Comparison of ENCODE assay signal across 15 cellular contexts in the genomic region with DNA sequence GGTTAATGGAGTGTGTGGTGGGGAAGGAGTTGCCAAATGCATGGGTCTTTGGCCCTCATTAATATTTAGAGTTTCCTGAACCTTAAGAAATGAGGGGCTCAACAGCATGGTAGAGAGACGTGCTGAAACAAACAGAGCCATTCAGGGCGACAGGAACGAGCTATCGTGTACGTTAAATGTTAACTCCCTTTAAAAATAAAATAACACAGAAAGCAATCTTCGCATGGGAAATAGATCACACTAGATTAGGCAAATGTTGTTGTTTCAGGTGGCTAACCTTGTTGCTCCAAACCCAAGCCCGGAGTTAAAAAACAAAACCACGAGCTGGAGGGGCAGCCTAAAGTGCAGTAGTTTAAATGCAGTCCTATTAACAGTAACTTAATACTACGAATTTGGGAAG.
A peak's percentile ranks its signal among the peaks of the same experiment; 100 is the strongest.
DNase-seq lines count a peak whose midpoint lies in the region; ATAC-seq and TF ChIP-seq lines count a peak whose summit lies in the region.
"Had no signal": no experiment of that assay in that cellular context is flagged by ENCODE, and none has a peak within 500 bp of the region (broad histone marks: within the 10 kb centered on the region; RNA-seq: fewer than 3 reads in every experiment).

No MANE protein-coding gene starts in this region.

- no peak for TF ChIP-seq CTCF in nephron progenitor cell (IDR thresholded peaks at IDR 0.05)
- no peak for TF ChIP-seq CTCF in sigmoid colon (IDR thresholded peaks at IDR 0.05)

- WGBS in right cardiac atrium = 85% methylated on average over 9 of the region's 9 CpGs
- WGBS in sigmoid colon, 2 donors = 85 to 87% methylated on average over 9 of the region's 9 CpGs

- H3K27ac ChIP-seq in right cardiac atrium (ENCODE audit: low read length) (peak overlapping the region; percentile 2), sigmoid colon (peak overlapping the region in 3 of 4 donors; percentile 46 to 75 (median 73))
- H3K27ac ChIP-seq: BLaER1 had no signal

- no peaks in the 10 kb centered on the region for H3K36me3 ChIP-seq in sigmoid colon
- H3K36me3 ChIP-seq: BLaER1 had no signal

- H3K4me1 ChIP-seq in right cardiac atrium (ENCODE audit: control insufficient read depth, insufficient read depth, low read length) (peaks cover 8% of the 10 kb centered on the region), sigmoid colon (peaks cover 0 to 63% (median 47%) of the 10 kb centered on the region in 4 donors)

- H3K27me3 ChIP-seq in right cardiac atrium (ENCODE audit: control insufficient read depth, insufficient read depth) (no peaks in the 10 kb centered on the region), sigmoid colon (no peaks in the 10 kb centered on the region)
- H3K27me3 ChIP-seq: BLaER1 had no signal

- H3K4me3 Mint-ChIP-seq in nephron progenitor cell = no peak overlapping the region
- H3K4me3 Mint-ChIP-seq: CD14-positive monocyte; CD4-positive, alpha-beta memory T cell; H9 had no signal

- peaks cover 84% of the 10 kb centered on the region for H3K4me1 Mint-ChIP-seq in nephron progenitor cell

- no peak for TF ChIP-seq EP300 in sigmoid colon (IDR thresholded peaks at IDR 0.05)

- DNase-seq in right cardiac atrium = no peak
- DNase-seq in left ventricle myocardium superior = no peak
- DNase-seq in nephron progenitor cell = no peak
- DNase-seq in sigmoid colon = no peak
- no peak for DNase-seq in ecto neural progenitor cell (ENCODE audit: low spot score)
- DNase-seq in G401 (ENCODE audit: low spot score) = no peak
- no peak for DNase-seq in hepatic stellate cell (ENCODE audit: low spot score)
- DNase-seq: 8988T; Calu3; CD4-positive, alpha-beta memory T cell; DMS79 treated with DMSO at 0.1 percent for 48 hours; H9 had no signal

- no peaks in the 10 kb centered on the region for H3K9me3 Mint-ChIP-seq in nephron progenitor cell
- H3K9me3 Mint-ChIP-seq: CD4-positive, alpha-beta memory T cell; H9 had no signal

- ATAC-seq in right cardiac atrium = no peak
- ATAC-seq in left ventricle myocardium superior = no peak
- ATAC-seq: GM12878 had no signal

- peak overlapping the region; percentile 98 for H3K27ac Mint-ChIP-seq in nephron progenitor cell
- H3K27ac Mint-ChIP-seq: CD14-positive monocyte; CD4-positive, alpha-beta memory T cell had no signal

- H3K9me3 ChIP-seq in right cardiac atrium (ENCODE audit: control insufficient read depth, low read length) = no peaks in the 10 kb centered on the region
- no peaks in the 10 kb centered on the region for H3K9me3 ChIP-seq in sigmoid colon
- H3K9me3 ChIP-seq: BLaER1 had no signal

- intact Hi-C loops in right cardiac atrium (cut with DNase I) = no loop called here
- intact Hi-C loops in left ventricle myocardium superior (cut with micrococcal nuclease) = no loop called here
- intact Hi-C loops in sigmoid colon (cut with DNase I) = no loop called here

- TF ChIP-seq POLR2A in sigmoid colon (IDR thresholded peaks at IDR 0.05) = no peak

- H3K27me3 Mint-ChIP-seq in nephron progenitor cell (ENCODE audit: low read depth, poor library complexity) = no peaks in the 10 kb centered on the region
- H3K27me3 Mint-ChIP-seq: CD4-positive, alpha-beta memory T cell had no signal

- in situ Hi-C loops in G401 (cut with HindIII; ENCODE audit: low sequenced_read_pairs) = no loop called here

- H3K36me3 Mint-ChIP-seq in nephron progenitor cell (ENCODE audit: low read depth) = no peaks in the 10 kb centered on the region
- H3K36me3 Mint-ChIP-seq: CD14-positive monocyte; CD4-positive, alpha-beta memory T cell had no signal

- H3K4me3 ChIP-seq in right cardiac atrium (ENCODE audit: low read length) (no peak overlapping the region), sigmoid colon (no peak overlapping the region)
- H3K4me3 ChIP-seq: BLaER1, GM12878 had no signal
